Comparison of ENCODE assay signal across 22 cellular contexts in the genomic region with DNA sequence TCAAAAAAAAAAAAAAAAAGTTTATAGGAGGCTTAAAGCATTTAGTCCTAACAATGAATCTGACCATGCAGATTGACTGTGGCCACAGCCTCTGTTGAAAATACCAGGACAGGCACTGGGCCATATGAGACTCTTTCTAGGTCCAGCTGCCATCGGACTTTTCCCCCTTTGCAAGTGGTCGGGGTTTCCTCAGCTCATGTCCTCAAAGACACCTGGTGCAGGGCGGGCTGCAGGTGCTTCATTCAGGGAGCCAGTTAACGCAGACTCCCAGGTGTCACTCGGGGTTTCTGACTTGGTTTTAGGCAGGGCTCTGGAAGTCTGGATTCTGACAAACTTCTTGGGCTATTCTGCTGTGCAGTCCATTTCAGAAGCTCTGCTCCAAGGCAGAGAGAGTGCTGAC. TPM values are rescaled to one million over a fixed set of nuclear protein-coding genes. Genes with fewer than 3 reads are reported as not detected.
DNase-seq lines count a peak whose midpoint lies in the region; TF ChIP-seq lines count a peak whose summit lies in the region.
"Had no signal": no experiment of that assay in that cellular context is flagged by ENCODE, and none has a peak within 500 bp of the region (broad histone marks: within the 10 kb centered on the region; RNA-seq: fewer than 3 reads in every experiment).

No MANE protein-coding gene starts in this region.

- peaks cover 2% of the 10 kb centered on the region for H3K4me1 ChIP-seq in left ventricle myocardium inferior
- H3K4me1 ChIP-seq: BE2C had no signal

- DNase-seq in cardiac septum (ENCODE audit: low spot score), result peak; percentile 62
- DNase-seq in left ventricle myocardium inferior, result no peak
- DNase-seq in islet precursor cell, result peak; percentile 42
- DNase-seq in occipital lobe (lab: John Stamatoyannopoulos, UW), result no peak
- no peak for DNase-seq in NCI-H69 (lab: John Stamatoyannopoulos, UW)
- DNase-seq: 8988T; ACHN; BE2C; C1 segment of cervical spinal cord; CD4-positive, alpha-beta memory T cell; CD4-positive, CD25-positive, alpha-beta regulatory T cell; CD8-positive, alpha-beta memory T cell; COR-L47; DMS 273 treated with DMSO at 0.1 percent for 48 hours; DMS153; DMS53; DMS79; DND-41; EL; GDM1 had no signal

- no peaks in the 10 kb centered on the region for H3K9me3 ChIP-seq in left ventricle myocardium inferior (replicated peaks)
- H3K9me3 ChIP-seq: BE2C, BLaER1 had no signal

- peaks cover 100% of the 10 kb centered on the region for H3K36me3 ChIP-seq in left ventricle myocardium inferior

- H3K27me3 ChIP-seq in left ventricle myocardium inferior (ENCODE audit: low read depth), result no peaks in the 10 kb centered on the region
- H3K27me3 ChIP-seq: BE2C, BLaER1 had no signal

- no peak overlapping the region for H3K27ac ChIP-seq in left ventricle myocardium inferior (replicated peaks)
- H3K27ac ChIP-seq: BLaER1 had no signal

- intact Hi-C loops in cardiac septum (cut with DNase I), result no loop called here
- intact Hi-C loops in left ventricle myocardium inferior (cut with micrococcal nuclease), result no loop called here

- H3K4me3 ChIP-seq in left ventricle myocardium inferior, result no peak overlapping the region
- H3K4me3 ChIP-seq: BLaER1, GM12878 had no signal

- no peak for TF ChIP-seq CTCF in left ventricle myocardium inferior (IDR thresholded peaks at IDR 0.05; ENCODE audit: borderline replicate concordance)

RNA-seq across cellular contexts. Expression of a gene that starts 20.9 kb away (rescaled TPM):
- 52.2 TPM for total RNA-seq in cardiac septum
- total RNA-seq in left ventricle myocardium inferior, result 55.6 TPM
- total RNA-seq in occipital lobe, result 31.0 TPM

Comparison
In these comparisons a context has a peak if more than half of its experiments do, and no peak if none do; other contexts are left out.
1. DNase-seq: peak in cardiac septum (single experiment) and islet precursor cell (single experiment); none in left ventricle myocardium inferior (single experiment), occipital lobe (single experiment) and NCI-H69 (single experiment).